Comparison of ENCODE assay signal across 1 cellular context in the genomic region with DNA sequence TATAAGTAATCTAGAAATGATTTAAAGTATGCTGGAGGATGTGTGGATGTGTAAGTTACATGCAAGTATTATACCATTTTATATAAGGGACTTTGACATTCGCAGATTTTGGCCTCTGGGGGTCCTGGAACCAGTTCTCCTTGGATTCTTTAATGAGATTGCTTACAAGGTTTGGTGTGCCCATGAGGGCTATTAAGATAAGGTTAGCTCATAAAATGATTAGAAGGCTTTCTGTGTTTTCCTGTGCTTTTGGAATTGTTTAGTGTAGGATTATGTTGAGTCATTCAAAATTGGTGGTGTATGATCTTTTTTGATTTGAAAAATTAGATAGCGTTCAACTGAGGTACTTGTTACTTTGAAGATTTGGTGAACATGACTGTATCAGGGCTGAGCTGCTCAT.
A peak's percentile ranks its signal among the peaks of the same experiment; 100 is the strongest.
TF ChIP-seq lines count a peak whose summit lies in the region.

No MANE protein-coding gene starts in this region.

TF ChIP-seq in K562, 482 proteins besides CTCF, POLR2A, EP300 and RAD21:
- TF ChIP-seq CBFA2T3 (IDR thresholded peaks at IDR 0.05) (peak; percentile 44), MAFG (tag; conservative IDR thresholded peaks at IDR 0.05) (peak; percentile 75), ESRRB (CRISPR knock-in tag; IDR thresholded peaks at IDR 0.05; ENCODE audit: borderline replicate concordance) (no peak), TCF3 (CRISPR knock-in tag; IDR thresholded peaks at IDR 0.05) (0 out of 2 replicates have a peak, but pooled peaks have one; percentile 12), C11orf30 (IDR thresholded peaks at IDR 0.05; ENCODE audit: low read depth) (peak; percentile 72), GABPB2 (CRISPR knock-in tag; conservative IDR thresholded peaks at IDR 0.05) (no peak), NFE2 (IDR thresholded peaks at IDR 0.05; ENCODE audit: low read depth) (peak; percentile 57), KAT2B (IDR thresholded peaks at IDR 0.05; ENCODE audit: low read depth, low read length) (no peak), NFE2L1 (tag; IDR thresholded peaks at IDR 0.05; ENCODE audit: borderline replicate concordance, low read depth) (0 out of 2 replicates have a peak, but pooled peaks have one; percentile 8), JUNB (CRISPR knock-in tag; conservative IDR thresholded peaks at IDR 0.05) (no peak), ZNF316 (IDR thresholded peaks at IDR 0.05) (peak; percentile 89), MAFF (IDR thresholded peaks at IDR 0.05; ENCODE audit: low read length) (peak; percentile 16; the same call in 1 of the 2 replicates)
- TF ChIP-seq, protein P1, sequence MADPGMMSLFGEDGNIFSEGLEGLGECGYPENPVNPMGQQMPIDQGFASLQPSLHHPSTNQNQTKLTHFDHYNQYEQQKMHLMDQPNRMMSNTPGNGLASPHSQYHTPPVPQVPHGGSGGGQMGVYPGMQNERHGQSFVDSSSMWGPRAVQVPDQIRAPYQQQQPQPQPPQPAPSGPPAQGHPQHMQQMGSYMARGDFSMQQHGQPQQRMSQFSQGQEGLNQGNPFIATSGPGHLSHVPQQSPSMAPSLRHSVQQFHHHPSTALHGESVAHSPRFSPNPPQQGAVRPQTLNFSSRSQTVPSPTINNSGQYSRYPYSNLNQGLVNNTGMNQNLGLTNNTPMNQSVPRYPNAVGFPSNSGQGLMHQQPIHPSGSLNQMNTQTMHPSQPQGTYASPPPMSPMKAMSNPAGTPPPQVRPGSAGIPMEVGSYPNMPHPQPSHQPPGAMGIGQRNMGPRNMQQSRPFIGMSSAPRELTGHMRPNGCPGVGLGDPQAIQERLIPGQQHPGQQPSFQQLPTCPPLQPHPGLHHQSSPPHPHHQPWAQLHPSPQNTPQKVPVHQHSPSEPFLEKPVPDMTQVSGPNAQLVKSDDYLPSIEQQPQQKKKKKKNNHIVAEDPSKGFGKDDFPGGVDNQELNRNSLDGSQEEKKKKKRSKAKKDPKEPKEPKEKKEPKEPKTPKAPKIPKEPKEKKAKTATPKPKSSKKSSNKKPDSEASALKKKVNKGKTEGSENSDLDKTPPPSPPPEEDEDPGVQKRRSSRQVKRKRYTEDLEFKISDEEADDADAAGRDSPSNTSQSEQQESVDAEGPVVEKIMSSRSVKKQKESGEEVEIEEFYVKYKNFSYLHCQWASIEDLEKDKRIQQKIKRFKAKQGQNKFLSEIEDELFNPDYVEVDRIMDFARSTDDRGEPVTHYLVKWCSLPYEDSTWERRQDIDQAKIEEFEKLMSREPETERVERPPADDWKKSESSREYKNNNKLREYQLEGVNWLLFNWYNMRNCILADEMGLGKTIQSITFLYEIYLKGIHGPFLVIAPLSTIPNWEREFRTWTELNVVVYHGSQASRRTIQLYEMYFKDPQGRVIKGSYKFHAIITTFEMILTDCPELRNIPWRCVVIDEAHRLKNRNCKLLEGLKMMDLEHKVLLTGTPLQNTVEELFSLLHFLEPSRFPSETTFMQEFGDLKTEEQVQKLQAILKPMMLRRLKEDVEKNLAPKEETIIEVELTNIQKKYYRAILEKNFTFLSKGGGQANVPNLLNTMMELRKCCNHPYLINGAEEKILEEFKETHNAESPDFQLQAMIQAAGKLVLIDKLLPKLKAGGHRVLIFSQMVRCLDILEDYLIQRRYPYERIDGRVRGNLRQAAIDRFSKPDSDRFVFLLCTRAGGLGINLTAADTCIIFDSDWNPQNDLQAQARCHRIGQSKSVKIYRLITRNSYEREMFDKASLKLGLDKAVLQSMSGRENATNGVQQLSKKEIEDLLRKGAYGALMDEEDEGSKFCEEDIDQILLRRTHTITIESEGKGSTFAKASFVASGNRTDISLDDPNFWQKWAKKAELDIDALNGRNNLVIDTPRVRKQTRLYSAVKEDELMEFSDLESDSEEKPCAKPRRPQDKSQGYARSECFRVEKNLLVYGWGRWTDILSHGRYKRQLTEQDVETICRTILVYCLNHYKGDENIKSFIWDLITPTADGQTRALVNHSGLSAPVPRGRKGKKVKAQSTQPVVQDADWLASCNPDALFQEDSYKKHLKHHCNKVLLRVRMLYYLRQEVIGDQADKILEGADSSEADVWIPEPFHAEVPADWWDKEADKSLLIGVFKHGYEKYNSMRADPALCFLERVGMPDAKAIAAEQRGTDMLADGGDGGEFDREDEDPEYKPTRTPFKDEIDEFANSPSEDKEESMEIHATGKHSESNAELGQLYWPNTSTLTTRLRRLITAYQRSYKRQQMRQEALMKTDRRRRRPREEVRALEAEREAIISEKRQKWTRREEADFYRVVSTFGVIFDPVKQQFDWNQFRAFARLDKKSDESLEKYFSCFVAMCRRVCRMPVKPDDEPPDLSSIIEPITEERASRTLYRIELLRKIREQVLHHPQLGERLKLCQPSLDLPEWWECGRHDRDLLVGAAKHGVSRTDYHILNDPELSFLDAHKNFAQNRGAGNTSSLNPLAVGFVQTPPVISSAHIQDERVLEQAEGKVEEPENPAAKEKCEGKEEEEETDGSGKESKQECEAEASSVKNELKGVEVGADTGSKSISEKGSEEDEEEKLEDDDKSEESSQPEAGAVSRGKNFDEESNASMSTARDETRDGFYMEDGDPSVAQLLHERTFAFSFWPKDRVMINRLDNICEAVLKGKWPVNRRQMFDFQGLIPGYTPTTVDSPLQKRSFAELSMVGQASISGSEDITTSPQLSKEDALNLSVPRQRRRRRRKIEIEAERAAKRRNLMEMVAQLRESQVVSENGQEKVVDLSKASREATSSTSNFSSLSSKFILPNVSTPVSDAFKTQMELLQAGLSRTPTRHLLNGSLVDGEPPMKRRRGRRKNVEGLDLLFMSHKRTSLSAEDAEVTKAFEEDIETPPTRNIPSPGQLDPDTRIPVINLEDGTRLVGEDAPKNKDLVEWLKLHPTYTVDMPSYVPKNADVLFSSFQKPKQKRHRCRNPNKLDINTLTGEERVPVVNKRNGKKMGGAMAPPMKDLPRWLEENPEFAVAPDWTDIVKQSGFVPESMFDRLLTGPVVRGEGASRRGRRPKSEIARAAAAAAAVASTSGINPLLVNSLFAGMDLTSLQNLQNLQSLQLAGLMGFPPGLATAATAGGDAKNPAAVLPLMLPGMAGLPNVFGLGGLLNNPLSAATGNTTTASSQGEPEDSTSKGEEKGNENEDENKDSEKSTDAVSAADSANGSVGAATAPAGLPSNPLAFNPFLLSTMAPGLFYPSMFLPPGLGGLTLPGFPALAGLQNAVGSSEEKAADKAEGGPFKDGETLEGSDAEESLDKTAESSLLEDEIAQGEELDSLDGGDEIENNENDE (IDR thresholded peaks at IDR 0.05; ENCODE audit: low read depth, low read length): no peak
TF ChIP-seq in K562: peak in this region for 8.
